ENCODE assay signal across 12 cellular contexts in genomic region chr6:45472383-45472782, GRCh38.
DNase-seq lines count a peak whose midpoint lies in the region; ATAC-seq and TF ChIP-seq lines count a peak whose summit lies in the region.
"Had no signal": no experiment of that assay in that cellular context is flagged by ENCODE, and none has a peak within 500 bp of the region (broad histone marks: within the 10 kb centered on the region; RNA-seq: fewer than 3 reads in every experiment).

No MANE protein-coding gene starts in this region.

- no peaks in the 10 kb centered on the region for H3K27me3 ChIP-seq in CD8-positive, alpha-beta memory T cell (ENCODE audit: insufficient read depth, low read length, poor library complexity, severe bottlenecking)
- no peaks in the 10 kb centered on the region for H3K27me3 ChIP-seq in rectal smooth muscle tissue (ENCODE audit: control insufficient read depth, insufficient read depth, low read length)

- H3K36me3 ChIP-seq in CD8-positive, alpha-beta memory T cell (ENCODE audit: insufficient read depth, low read length): no peaks in the 10 kb centered on the region
- H3K36me3 ChIP-seq in rectal smooth muscle tissue (ENCODE audit: control insufficient read depth, insufficient read depth, low read length): no peaks in the 10 kb centered on the region

- peaks cover 5 to 26% (median 15%) of the 10 kb centered on the region in 3 donors for H3K36me3 Mint-ChIP-seq in CD8-positive, alpha-beta memory T cell

- no peaks in the 10 kb centered on the region for H3K4me1 ChIP-seq in CD8-positive, alpha-beta memory T cell (ENCODE audit: insufficient read depth, low read length)
- no peaks in the 10 kb centered on the region for H3K4me1 ChIP-seq in rectal smooth muscle tissue (ENCODE audit: control insufficient read depth, insufficient read depth, low read length)

- in situ Hi-C loops in astrocyte of the cerebellum (cut with HindIII; ENCODE audit: low sequenced_read_pairs): no loop called here

- peaks cover 0 to 1% of the 10 kb centered on the region in 2 donors for H3K27me3 Mint-ChIP-seq in CD8-positive, alpha-beta memory T cell

- H3K9me3 Mint-ChIP-seq in CD8-positive, alpha-beta memory T cell: no peaks in the 10 kb centered on the region

- POLR2A ChIA-PET in CD8-positive, alpha-beta memory T cell (lab: Charles Lee): interaction anchor here (0.6 kb wide), 1 partner anchor 523 kb away, joined by 8 read pairs; no protein-coding TSS in a partner anchor

- ATAC-seq in HG03571 (IDR thresholded peaks at IDR 0.05; ENCODE audit: unreplicated experiment): no peak
- ATAC-seq in HG03039 (IDR thresholded peaks at IDR 0.05; ENCODE audit: unreplicated experiment): no peak

- no peak for DNase-seq in CD8-positive, alpha-beta memory T cell
- DNase-seq in astrocyte of the cerebellum (ENCODE audit: low read depth) (peak; percentile 8), hepatic stellate cell (ENCODE audit: low spot score) (peak; percentile 35), NCI-H345 treated with DMSO at 0.1 percent for 48 hours (lab: John Stamatoyannopoulos, UW; ENCODE audit: unreplicated experiment) (no peak), RPMI8226 (no peak)
- DNase-seq: activated naive CD4-positive, alpha-beta T cell treated with Interleukin-2 at 50 U/mL for 16 hours; effector CD4-positive, alpha-beta T cell; GDM1; NCI-H1048 had no signal

- no peak overlapping the region for H3K4me3 ChIP-seq in CD8-positive, alpha-beta memory T cell (ENCODE audit: low read length)
- H3K4me3 ChIP-seq in astrocyte of the cerebellum (ENCODE audit: low read depth, low read length): no peak overlapping the region
- no peak overlapping the region for H3K4me3 ChIP-seq in rectal smooth muscle tissue (ENCODE audit: low read length)

- H3K4me1 Mint-ChIP-seq in CD8-positive, alpha-beta memory T cell: peaks cover 0 to 45% (median 26%) of the 10 kb centered on the region in 3 donors

- peak overlapping the region in 5 of 8 donors; percentile 6 to 39 (median 21) for H3K27ac Mint-ChIP-seq in CD8-positive, alpha-beta memory T cell

- H3K9ac ChIP-seq in rectal smooth muscle tissue (ENCODE audit: low read length): no peak overlapping the region

- CTCF ChIA-PET in CD8-positive, alpha-beta memory T cell (lab: Charles Lee): no interaction called here

- no peak overlapping the region for H3K4me3 Mint-ChIP-seq in CD8-positive, alpha-beta memory T cell

- no peaks in the 10 kb centered on the region for H3K9me3 ChIP-seq in CD8-positive, alpha-beta memory T cell (ENCODE audit: low read length)

- no peak for TF ChIP-seq CTCF in astrocyte of the cerebellum (IDR thresholded peaks at IDR 0.05; ENCODE audit: low read depth, low read length, missing control alignments)

- no peak overlapping the region for H3K27ac ChIP-seq in CD8-positive, alpha-beta memory T cell (ENCODE audit: low read depth, low read length)
- peak overlapping the region; percentile 41 for H3K27ac ChIP-seq in rectal smooth muscle tissue (ENCODE audit: low read depth, low read length)

Comparison
In these comparisons a context has a peak if more than half of its experiments do, and no peak if none do; other contexts are left out.
1. DNase-seq: peak in astrocyte of the cerebellum (single experiment) and hepatic stellate cell (single experiment); none in CD8-positive, alpha-beta memory T cell (0 of 5), NCI-H345 treated with DMSO at 0.1 percent for 48 hours (single experiment) and RPMI8226 (single experiment).